12 cellular contexts compared by ENCODE assay signal in genomic region chr3:5194341-5194740, GRCh38. TPM values are rescaled to one million over a fixed set of nuclear protein-coding genes. Genes with fewer than 3 reads are reported as not detected.
DNase-seq lines count a peak whose midpoint lies in the region; ATAC-seq and TF ChIP-seq lines count a peak whose summit lies in the region.
"Had no signal": no experiment of that assay in that cellular context is flagged by ENCODE, and none has a peak within 500 bp of the region (broad histone marks: within the 10 kb centered on the region; RNA-seq: fewer than 3 reads in every experiment).

No MANE protein-coding gene starts in this region.

- dilution Hi-C loops in mammary epithelial cell (cut with HindIII; ENCODE audit: low sequenced_read_pairs) = no loop called here

- H3K4me1 Mint-ChIP-seq in CD8-positive, alpha-beta memory T cell = peaks cover 84 to 91% (median 89%) of the 10 kb centered on the region in 3 donors

- H3K36me3 ChIP-seq in CD8-positive, alpha-beta memory T cell (ENCODE audit: insufficient read depth, low read length) = peaks cover 10% of the 10 kb centered on the region
- H3K36me3 ChIP-seq in OCI-LY3 (replicated peaks; ENCODE audit: low read depth, low read length) (peaks cover 52% of the 10 kb centered on the region), mammary epithelial cell (ENCODE audit: insufficient read depth, low read length) (peaks cover 9% of the 10 kb centered on the region), psoas muscle (ENCODE audit: insufficient read depth in 1 of 2, low read depth in 1 of 2) (peaks cover 0 to 8% of the 10 kb centered on the region in 2 donors)
- H3K36me3 ChIP-seq: thoracic aorta had no signal

- peak overlapping the region; percentile 58 to 99 (median 88) for H3K27ac Mint-ChIP-seq in CD8-positive, alpha-beta memory T cell

- POLR2A ChIA-PET in CD8-positive, alpha-beta memory T cell (lab: Charles Lee) = no interaction called here

- H4K20me1 ChIP-seq in OCI-LY3 (ENCODE audit: insufficient read depth, low read length) (peaks cover 41% of the 10 kb centered on the region), mammary epithelial cell (ENCODE audit: insufficient read depth, low read length) (no peaks in the 10 kb centered on the region)

- peak overlapping the region; percentile 11 for H3K27ac ChIP-seq in CD8-positive, alpha-beta memory T cell (ENCODE audit: low read depth, low read length)
- H3K27ac ChIP-seq in OCI-LY3 (ENCODE audit: low read length) (peak overlapping the region; percentile 98), mammary epithelial cell (ENCODE audit: insufficient read depth, low read depth, low read length) (peak overlapping the region; percentile 95), psoas muscle (peak overlapping the region; percentile 71)

- no peak for DNase-seq in CD8-positive, alpha-beta memory T cell
- no peak for DNase-seq in mammary epithelial cell
- no peak for DNase-seq in psoas muscle
- no peak for DNase-seq in NCI-H2171 treated with DMSO at 0.1 percent for 48 hours (lab: John Stamatoyannopoulos, UW)
- no peak for DNase-seq in NCI-H510A treated with DMSO at 0.1 percent for 48 hours (lab: John Stamatoyannopoulos, UW)
- DNase-seq: activated CD4-positive, CD25-positive, alpha-beta regulatory T cell; DMS 273 treated with DMSO at 0.1 percent for 48 hours; mucosa of descending colon had no signal

- no peaks in the 10 kb centered on the region for H3K9me3 Mint-ChIP-seq in CD8-positive, alpha-beta memory T cell

- 75% methylated on average over 2 of the region's 2 CpGs for WGBS in mammary epithelial cell (ENCODE audit: low coverage, missing lambda C conversion rate)
- 67 to 81% (median 67%) methylated on average over 2 of the region's 2 CpGs for WGBS in psoas muscle, 3 donors

- peaks cover 85% of the 10 kb centered on the region for H3K4me1 ChIP-seq in CD8-positive, alpha-beta memory T cell (ENCODE audit: insufficient read depth, low read length)
- H3K4me1 ChIP-seq in OCI-LY3 (ENCODE audit: low read length) (peaks cover 89% of the 10 kb centered on the region), mammary epithelial cell (ENCODE audit: insufficient read depth, low read length) (peaks cover 68% of the 10 kb centered on the region), psoas muscle (peaks cover 60% of the 10 kb centered on the region)

- H3K4me2 ChIP-seq in OCI-LY3 (ENCODE audit: low read length) (peak overlapping the region; percentile 85), mammary epithelial cell (ENCODE audit: insufficient read depth, low read depth, low read length) (peak overlapping the region; percentile 66)

- BruUV-seq in mammary epithelial cell (replicated peaks; lab: Mats Ljungman, UMichigan) = no TSS peak

- no peak overlapping the region for H3K4me3 ChIP-seq in CD8-positive, alpha-beta memory T cell (ENCODE audit: low read length)
- peak overlapping the region; percentile 13; the same call in 1 of the 2 replicates for H3K4me3 ChIP-seq in OCI-LY3 (ENCODE audit: low read length)
- no peak overlapping the region for H3K4me3 ChIP-seq in mammary epithelial cell (replicated peaks in 1 of 3; ENCODE audit: insufficient read depth in 1 of 3, low read depth in 2 of 3, low read length in 3 of 3)
- H3K4me3 ChIP-seq in psoas muscle = no peak overlapping the region
- H3K4me3 ChIP-seq: mucosa of descending colon, thoracic aorta had no signal

- H3K79me2 ChIP-seq in OCI-LY3 (ENCODE audit: low read length) = peaks cover 99% of the 10 kb centered on the region
- H3K79me2 ChIP-seq in mammary epithelial cell (ENCODE audit: insufficient read depth, low read length) = peaks cover 81% of the 10 kb centered on the region

- peaks cover 4 to 52% (median 16%) of the 10 kb centered on the region in 3 donors for H3K36me3 Mint-ChIP-seq in CD8-positive, alpha-beta memory T cell

- H3K4me3 Mint-ChIP-seq in CD8-positive, alpha-beta memory T cell = peak overlapping the region; percentile 12 to 58 (median 29)

- TF ChIP-seq CTCF in OCI-LY3 (IDR thresholded peaks at IDR 0.05; ENCODE audit: low read depth, low read length) (no peak), mammary epithelial cell (conservative IDR thresholded peaks at IDR 0.05 in 1 of 2, IDR thresholded peaks at IDR 0.05 in 1 of 2; ENCODE audit: extremely low read depth in 1 of 2, insufficient read depth in 1 of 2, low read depth in 1 of 2, low read length in 2 of 2) (no peak), psoas muscle (IDR thresholded peaks at IDR 0.05) (no peak)

- no peak overlapping the region for H2AFZ ChIP-seq in OCI-LY3 (ENCODE audit: low read depth, low read length)
- no peak overlapping the region for H2AFZ ChIP-seq in mammary epithelial cell (ENCODE audit: low read depth, low read length)

- H3K27me3 ChIP-seq in CD8-positive, alpha-beta memory T cell (ENCODE audit: insufficient read depth, low read length, poor library complexity, severe bottlenecking) = no peaks in the 10 kb centered on the region
- no peaks in the 10 kb centered on the region for H3K27me3 ChIP-seq in OCI-LY3 (ENCODE audit: low read depth, low read length)
- H3K27me3 ChIP-seq in mammary epithelial cell (ENCODE audit: insufficient read depth, low read length) = no peaks in the 10 kb centered on the region
- no peaks in the 10 kb centered on the region for H3K27me3 ChIP-seq in psoas muscle (ENCODE audit: insufficient read depth in 3 of 3, low read length in 2 of 3)

- CTCF ChIA-PET in CD8-positive, alpha-beta memory T cell (lab: Charles Lee) = no interaction called here
- CTCF ChIA-PET in mammary epithelial cell (lab: Charles Lee; ENCODE audit: low non-redundant PET) = interaction anchor here (0.6 kb wide), 1 partner anchor 58 kb away, joined by 7 read pairs; no protein-coding TSS in a partner anchor

- in situ Hi-C loops in mammary epithelial cell (cut with MboI; ENCODE audit: low sequenced_read_pairs in 2 of 2) = loop anchor here (10.0 to 25.0 kb wide), 2 partner anchors 70 to 207 kb away; partner anchors contain the start of genes ARL8B (in 1 of the 2) and BHLHE40 (in 1 of the 2)

- peak overlapping the region; percentile 30; the same call in 1 of the 2 replicates for H3K9ac ChIP-seq in OCI-LY3 (ENCODE audit: low read length)
- H3K9ac ChIP-seq in mammary epithelial cell (ENCODE audit: insufficient read depth, low read length) = no peak overlapping the region

- H3K27me3 Mint-ChIP-seq in CD8-positive, alpha-beta memory T cell = no peaks in the 10 kb centered on the region

- intact Hi-C loops in mammary epithelial cell (cut with micrococcal nuclease) (no loop called here), psoas muscle (cut with DNase I) (loop anchor here in 1 of 2 donors (2.0 to 10.0 kb wide), 3 partner anchors 74 to 540 kb away; no protein-coding TSS in a partner anchor)

- H3K9me3 ChIP-seq in CD8-positive, alpha-beta memory T cell (ENCODE audit: low read length) = no peaks in the 10 kb centered on the region
- no peaks in the 10 kb centered on the region for H3K9me3 ChIP-seq in OCI-LY3 (ENCODE audit: insufficient read depth, low read length)
- H3K9me3 ChIP-seq in mammary epithelial cell (replicated peaks; ENCODE audit: insufficient read depth, low read length) = no peaks in the 10 kb centered on the region
- H3K9me3 ChIP-seq in psoas muscle = no peaks in the 10 kb centered on the region
- H3K9me3 ChIP-seq: mucosa of descending colon, thoracic aorta had no signal

- ATAC-seq in psoas muscle (peak in 1 of 4 donors; percentile 30), GM18517 (IDR thresholded peaks at IDR 0.05; ENCODE audit: unreplicated experiment) (no peak), HG03097 (IDR thresholded peaks at IDR 0.05; ENCODE audit: low FRiP score, unreplicated experiment) (no peak)

RNA-seq across cellular contexts. Expression of gene EDEM1, which starts 6.8 kb away (rescaled TPM):
- total RNA-seq in CD8-positive, alpha-beta memory T cell = 100 to 1,000 TPM; 120 to 121 TPM
- 39.7 TPM for polyA plus RNA-seq in CD8-positive, alpha-beta memory T cell
- total RNA-seq in mammary epithelial cell (10 to 100 TPM; 78.0 to 98.0 TPM), psoas muscle (10 to 100 TPM in 1 of 4 donors, 1 to 10 TPM in 3; 5.5 to 11.7 (median 6.5) TPM)
- polyA plus RNA-seq in mammary epithelial cell (47.0 TPM), psoas muscle (1 to 10 TPM; 2.6 to 6.4 (median 5.4) TPM)
- 70.9 TPM for polyA minus RNA-seq in mammary epithelial cell

Comparison
In these comparisons a context has a peak if more than half of its experiments do, and no peak if none do; other contexts are left out.
1. H3K27ac ChIP-seq: peak in every context shown above with its lines; median percentile 98 in OCI-LY3; 95 in mammary epithelial cell; 71 in psoas muscle; 11 in CD8-positive, alpha-beta memory T cell.
2. RNA of gene EDEM1, which starts 6.8 kb away (total RNA-seq): 120 to 121 TPM in CD8-positive, alpha-beta memory T cell and 78.0 to 98.0 TPM in mammary epithelial cell; 5.5 to 11.7 TPM in psoas muscle; every median in the first group is over 4 times any median in the second.